ENCODE assay signal across 8 cellular contexts in genomic region chr18:267380-267687, GRCh38. TPM values are rescaled to one million over a fixed set of nuclear protein-coding genes. Genes with fewer than 3 reads are reported as not detected.
DNase-seq lines count a peak whose midpoint lies in the region; ATAC-seq and TF ChIP-seq lines count a peak whose summit lies in the region.

No MANE protein-coding gene starts in this region.

- peak overlapping the region; percentile 100 for H3K27ac Mint-ChIP-seq in activated naive CD8-positive, alpha-beta T cell treated with anti-CD3 and anti-CD28 coated beads, Interleukin-2, amount 50 U/mL, for 24 hours

- no peaks in the 10 kb centered on the region for H3K9me3 Mint-ChIP-seq in activated naive CD8-positive, alpha-beta T cell treated with anti-CD3 and anti-CD28 coated beads, Interleukin-2, amount 50 U/mL, for 24 hours

- TF ChIP-seq POLR2A in heart left ventricle (IDR thresholded peaks at IDR 0.05) = no peak
- no peak for TF ChIP-seq POLR2A in thyroid gland (IDR thresholded peaks at IDR 0.05)

- ATAC-seq in heart left ventricle (no peak), left colon (peak; percentile 41)
- ATAC-seq in activated naive CD8-positive, alpha-beta T cell treated with anti-CD3 and anti-CD28 coated beads, Interleukin-2, amount 50 U/mL, for 24 hours = no peak

- DNase-seq in heart left ventricle (no peak), cardiac septum (ENCODE audit: low spot score) (no peak), left colon (no peak), thyroid gland (peak in 1 of 2 donors; percentile 31), middle frontal gyrus (ENCODE audit: extremely low spot score, low spot score) (no peak), mesenteric fat pad (ENCODE audit: low spot score) (no peak)
- DNase-seq in Jurkat, Clone E6-1 (ENCODE audit: low read depth, low spot score) = peak; percentile 51
- no peak for DNase-seq in activated naive CD8-positive, alpha-beta T cell treated with anti-CD3 and anti-CD28 coated beads, Interleukin-2, amount 50 U/mL, for 24 hours

- H3K27ac ChIP-seq in heart left ventricle (peak overlapping the region; percentile 78 to 96 (median 90)), thyroid gland (peak overlapping the region; percentile 83 to 90 (median 86))

- H3K4me3 Mint-ChIP-seq in activated naive CD8-positive, alpha-beta T cell treated with anti-CD3 and anti-CD28 coated beads, Interleukin-2, amount 50 U/mL, for 24 hours = peak overlapping the region; percentile 98

- peaks cover 0 to 32% (median 30%) of the 10 kb centered on the region in 9 donors for H3K36me3 ChIP-seq in heart left ventricle
- peaks cover 0 to 14% of the 10 kb centered on the region in 2 donors for H3K36me3 ChIP-seq in thyroid gland

- H3K4me1 ChIP-seq in heart left ventricle (peaks cover 0 to 24% (median 16%) of the 10 kb centered on the region in 12 donors), thyroid gland (peaks cover 8 to 17% of the 10 kb centered on the region in 2 donors)

- H3K27me3 ChIP-seq in heart left ventricle (no peaks in the 10 kb centered on the region), thyroid gland (no peaks in the 10 kb centered on the region)

- intact Hi-C loops in heart left ventricle (cut with DNase I) (loop anchor here in 3 of 10 donors (5.0 kb wide), 1 partner anchor 110 kb away; the partner anchor contains the start of gene USP14 (in 3 of the 3)), cardiac septum (cut with DNase I) (loop anchor here (5.0 kb wide), 1 partner anchor 110 kb away; the partner anchor contains the start of gene USP14), left colon (cut with DNase I, micrococcal nuclease) (no loop called here), thyroid gland (cut with DNase I) (no loop called here)

- peaks cover 19% of the 10 kb centered on the region for H3K36me3 Mint-ChIP-seq in activated naive CD8-positive, alpha-beta T cell treated with anti-CD3 and anti-CD28 coated beads, Interleukin-2, amount 50 U/mL, for 24 hours (ENCODE audit: low read depth)

- peak overlapping the region; percentile 65 to 100 (median 90) for H3K4me3 ChIP-seq in heart left ventricle
- peak overlapping the region; percentile 93 for H3K4me3 ChIP-seq in Jurkat, Clone E6-1 (ENCODE audit: low read length)
- peak overlapping the region; percentile 68 to 94 (median 87) for H3K4me3 ChIP-seq in thyroid gland (replicated peaks in 1 of 3)

- H3K9me3 ChIP-seq in heart left ventricle (no peaks in the 10 kb centered on the region), thyroid gland (no peaks in the 10 kb centered on the region)

- H3K27me3 Mint-ChIP-seq in activated naive CD8-positive, alpha-beta T cell treated with anti-CD3 and anti-CD28 coated beads, Interleukin-2, amount 50 U/mL, for 24 hours = peaks cover 1% of the 10 kb centered on the region

- TF ChIP-seq CTCF in heart left ventricle (IDR thresholded peaks at IDR 0.05) = no peak
- no peak for TF ChIP-seq CTCF in thyroid gland (IDR thresholded peaks at IDR 0.05)

- 0 to 2% (median 1%) methylated on average over 8 to 9 of the region's 9 CpGs for WGBS in heart left ventricle, 4 donors
- WGBS in thyroid gland, 2 donors = 0 to 1% methylated on average over 6 to 8 of the region's 9 CpGs

- H3K4me1 Mint-ChIP-seq in activated naive CD8-positive, alpha-beta T cell treated with anti-CD3 and anti-CD28 coated beads, Interleukin-2, amount 50 U/mL, for 24 hours = peaks cover 37% of the 10 kb centered on the region

RNA-seq across cellular contexts. Expression of gene THOC1, which starts 0.5 kb away (rescaled TPM):
- 10 to 100 TPM in 3 of 9 donors, 1 to 10 TPM in 6; 6.4 to 17.7 (median 9.6) TPM for total RNA-seq in heart left ventricle
- 10 to 100 TPM; 10.2 to 19.0 TPM for polyA plus RNA-seq in heart left ventricle
- 13.5 TPM for total RNA-seq in cardiac septum
- 78.9 TPM for polyA plus RNA-seq in Jurkat, Clone E6-1 (2012; ENCODE audit: insufficient read depth, insufficient read length)
- total RNA-seq in left colon = 10 to 100 TPM; 18.6 to 22.9 TPM
- 100 to 1,000 TPM in 1 of 4 donors, 10 to 100 TPM in 3; 56.9 to 111 (median 71.9) TPM for total RNA-seq in thyroid gland
- total RNA-seq in mesenteric fat pad = 31.8 TPM
